In the genomic region with DNA sequence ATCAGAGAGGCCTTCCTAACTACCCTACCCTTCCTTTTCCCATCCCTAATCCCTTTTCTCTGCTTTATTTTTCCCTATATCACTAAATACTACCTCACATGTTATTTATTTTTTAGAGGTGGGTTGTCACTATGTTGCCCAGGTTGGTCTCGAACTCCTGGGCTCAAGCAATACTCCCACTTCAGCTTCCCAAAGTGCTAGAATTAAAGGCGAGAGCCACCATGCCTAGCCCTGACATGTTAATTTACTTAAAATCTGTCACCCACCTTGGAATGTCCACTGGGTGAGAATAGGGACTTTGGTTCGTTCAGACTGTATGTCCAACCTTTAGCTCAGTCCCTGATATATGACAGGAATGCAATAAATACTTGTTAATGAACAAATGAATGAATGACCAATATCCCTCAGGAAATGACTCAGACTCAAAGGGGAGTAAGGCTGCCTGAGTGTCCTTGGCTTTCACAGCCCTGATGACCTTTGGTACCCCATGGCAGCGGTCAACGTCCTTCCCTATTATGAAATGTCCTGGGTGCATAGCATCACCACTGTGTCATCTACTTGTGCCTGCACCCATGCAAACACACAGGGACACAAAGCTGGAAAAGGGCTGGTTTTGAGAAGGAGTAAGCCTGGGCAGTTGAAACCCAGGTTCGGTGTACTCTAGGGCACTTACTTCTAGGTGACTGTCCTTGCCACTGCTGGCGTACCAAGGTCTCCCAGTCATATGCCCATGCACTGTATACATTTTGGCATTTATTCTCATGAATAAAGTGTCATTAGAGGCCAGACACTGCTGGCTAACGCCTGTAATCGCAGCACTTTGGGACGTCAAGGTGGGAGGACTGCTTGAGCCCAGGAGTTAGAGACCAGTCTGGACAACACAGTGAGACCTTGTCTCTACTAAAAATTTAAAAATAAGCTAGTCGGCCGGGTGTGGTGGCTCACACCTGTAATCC, we compare ENCODE assay signal across 1 cellular context.
TF ChIP-seq lines count a peak whose summit lies in the region.

No MANE protein-coding gene starts in this region.

TF ChIP-seq in HCT116, 20 proteins besides CTCF, POLR2A, EP300 and RAD21 (continued from another document):
- TF ChIP-seq, protein P1, sequence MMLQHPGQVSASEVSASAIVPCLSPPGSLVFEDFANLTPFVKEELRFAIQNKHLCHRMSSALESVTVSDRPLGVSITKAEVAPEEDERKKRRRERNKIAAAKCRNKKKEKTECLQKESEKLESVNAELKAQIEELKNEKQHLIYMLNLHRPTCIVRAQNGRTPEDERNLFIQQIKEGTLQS (IDR thresholded peaks at IDR 0.05) = no peak; the same call in 1 of the 2 replicates
- TF ChIP-seq CBX3 (IDR thresholded peaks at IDR 0.05; ENCODE audit: low read depth) = peak; percentile 82; the same call in 1 of the 2 replicates
- peak; percentile 79 for TF ChIP-seq SIN3A (IDR thresholded peaks at IDR 0.05; ENCODE audit: low read depth)
- TF ChIP-seq POLR2AphosphoS5 (IDR thresholded peaks at IDR 0.05; ENCODE audit: low read depth, low read length) = peak; percentile 59; the same call in 1 of the 2 replicates
- TF ChIP-seq YY1 (IDR thresholded peaks at IDR 0.05; ENCODE audit: extremely low read depth, insufficient replicate concordance, low read depth, low read length) = peak; percentile 7
- no peak for TF ChIP-seq EGR1 (IDR thresholded peaks at IDR 0.05; ENCODE audit: low read depth)
